Comparison of ENCODE assay signal across 12 cellular contexts in the genomic region with DNA sequence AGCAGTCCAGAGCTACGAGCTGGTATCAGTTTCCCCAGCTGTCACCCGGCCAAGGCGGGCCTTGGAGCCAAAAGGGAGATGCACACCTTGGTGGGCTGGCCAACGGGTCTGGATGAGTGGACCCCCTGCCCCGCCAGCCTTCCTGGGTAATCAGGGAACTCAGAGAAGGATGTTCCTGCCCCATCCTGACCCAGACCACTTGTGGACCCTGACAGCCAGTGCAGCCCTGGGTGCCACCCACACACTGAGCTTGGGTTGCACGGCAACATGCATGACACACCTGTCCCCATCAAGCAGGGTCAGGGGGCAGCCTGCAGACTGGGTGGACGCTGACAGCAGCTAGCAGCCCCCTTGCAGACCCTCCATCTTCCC. TPM values are rescaled to one million over a fixed set of nuclear protein-coding genes. Genes with fewer than 3 reads are reported as not detected.
DNase-seq lines count a peak whose midpoint lies in the region; ATAC-seq and FAIRE-seq lines count a peak whose summit lies in the region.
"Had no signal": no experiment of that assay in that cellular context is flagged by ENCODE, and none has a peak within 500 bp of the region (broad histone marks: within the 10 kb centered on the region; RNA-seq: fewer than 3 reads in every experiment).

No MANE protein-coding gene starts in this region.

- H3K9me3 ChIP-seq in iPS-18c (ENCODE audit: control insufficient read depth, insufficient read depth, low read length) (no peaks in the 10 kb centered on the region), subcutaneous abdominal adipose tissue (ENCODE audit: control insufficient read depth in 5 of 5, low read length in 5 of 5) (no peaks in the 10 kb centered on the region)

- DNase-seq in activated naive CD4-positive, alpha-beta T cell treated with anti-CD3 and anti-CD28 coated beads, Interleukin-2, amount 50 U/mL, for 72 hours (ENCODE audit: low spot score in 2 of 2): no peak
- DNase-seq in activated T-helper 1 cell treated with anti-CD3 and anti-CD28 coated beads, Interleukin-12 subunit alpha, Interleukin-12 subunit beta, Interleukin-2, Interleukin-4 antibody, amounts not matched to agents 30 ng/mL and 10 ng/mL and 1 ng/mL, durations not matched to agents 14 hours and 24 hours and 36 hours (ENCODE audit: low spot score): no peak
- DNase-seq in SKM-1 (lab: John Stamatoyannopoulos, UW; ENCODE audit: unreplicated experiment) (no peak), RCC 7860 (ENCODE audit: low spot score) (no peak)
- DNase-seq: AML-193, amniotic stem cell, NCI-H510A, T-helper 9 cell had no signal

- peaks cover 2% of the 10 kb centered on the region for H3K36me3 Mint-ChIP-seq in activated naive CD4-positive, alpha-beta T cell treated with anti-CD3 and anti-CD28 coated beads, Interleukin-2, amount 50 U/mL, for 24 hours
- peaks cover 10 to 14% of the 10 kb centered on the region in 2 donors for H3K36me3 Mint-ChIP-seq in activated naive CD4-positive, alpha-beta T cell treated with anti-CD3 and anti-CD28 coated beads, Interleukin-2, amount 50 U/mL, for 72 hours
- H3K36me3 Mint-ChIP-seq in activated T-helper 1 cell treated with anti-CD3 and anti-CD28 coated beads, Interleukin-12 subunit alpha, Interleukin-12 subunit beta, Interleukin-2, Interleukin-4 antibody, amounts not matched to agents 30 ng/mL and 10 ng/mL and 1 ng/mL, durations not matched to agents 14 hours and 24 hours and 36 hours (ENCODE audit: low read depth): peaks cover 11% of the 10 kb centered on the region

- peaks cover 22% of the 10 kb centered on the region for H3K27me3 Mint-ChIP-seq in activated naive CD4-positive, alpha-beta T cell treated with anti-CD3 and anti-CD28 coated beads, Interleukin-2, amount 50 U/mL, for 24 hours
- peaks cover 24% of the 10 kb centered on the region for H3K27me3 Mint-ChIP-seq in activated T-helper 1 cell treated with anti-CD3 and anti-CD28 coated beads, Interleukin-12 subunit alpha, Interleukin-12 subunit beta, Interleukin-2, Interleukin-4 antibody, amounts not matched to agents 30 ng/mL and 10 ng/mL and 1 ng/mL, durations not matched to agents 14 hours and 24 hours and 36 hours (ENCODE audit: insufficient read depth)

- no peaks in the 10 kb centered on the region for H3K9me3 Mint-ChIP-seq in activated naive CD4-positive, alpha-beta T cell treated with anti-CD3 and anti-CD28 coated beads, Interleukin-2, amount 50 U/mL, for 24 hours
- no peaks in the 10 kb centered on the region for H3K9me3 Mint-ChIP-seq in activated naive CD4-positive, alpha-beta T cell treated with anti-CD3 and anti-CD28 coated beads, Interleukin-2, amount 50 U/mL, for 72 hours
- H3K9me3 Mint-ChIP-seq in activated T-helper 1 cell treated with anti-CD3 and anti-CD28 coated beads, Interleukin-12 subunit alpha, Interleukin-12 subunit beta, Interleukin-2, Interleukin-4 antibody, amounts not matched to agents 30 ng/mL and 10 ng/mL and 1 ng/mL, durations not matched to agents 14 hours and 24 hours and 36 hours: no peaks in the 10 kb centered on the region

- H3K4me3 ChIP-seq in iPS-18c (ENCODE audit: insufficient read depth, low read depth, low read length): peak overlapping the region; percentile 55; the same call in 1 of the 2 replicates
- H3K4me3 ChIP-seq in subcutaneous abdominal adipose tissue (ENCODE audit: low read depth in 1 of 5, low read length in 5 of 5): peak overlapping the region in 4 of 5 donors; percentile 6 to 47 (median 22)

- H3K36me3 ChIP-seq in subcutaneous abdominal adipose tissue (ENCODE audit: control insufficient read depth in 5 of 5, insufficient read depth in 5 of 5, low read length in 5 of 5): peaks cover 0 to 2% (median 0%) of the 10 kb centered on the region in 5 donors

- intact Hi-C loops in activated T-helper 1 cell treated with anti-CD3 and anti-CD28 coated beads, Interleukin-12 subunit alpha, Interleukin-12 subunit beta, Interleukin-2, Interleukin-4 antibody, amounts not matched to agents 30 ng/mL and 10 ng/mL and 1 ng/mL, durations not matched to agents 14 hours and 24 hours and 36 hours (cut with micrococcal nuclease): no loop called here

- peak overlapping the region; percentile 98 for H3K4me3 Mint-ChIP-seq in activated naive CD4-positive, alpha-beta T cell treated with anti-CD3 and anti-CD28 coated beads, Interleukin-2, amount 50 U/mL, for 24 hours
- peak overlapping the region; percentile 93 for H3K4me3 Mint-ChIP-seq in activated T-helper 1 cell treated with anti-CD3 and anti-CD28 coated beads, Interleukin-12 subunit alpha, Interleukin-12 subunit beta, Interleukin-2, Interleukin-4 antibody, amounts not matched to agents 30 ng/mL and 10 ng/mL and 1 ng/mL, durations not matched to agents 14 hours and 24 hours and 36 hours

- peaks cover 29 to 38% (median 37%) of the 10 kb centered on the region in 5 donors for H3K27me3 ChIP-seq in subcutaneous abdominal adipose tissue (ENCODE audit: control insufficient read depth in 5 of 5, insufficient read depth in 4 of 5, low read length in 5 of 5)

- no peak for FAIRE-seq in RCC 7860 (lab: Jason Lieb, UNC)

- peaks cover 24 to 56% (median 55%) of the 10 kb centered on the region in 5 donors for H3K4me1 ChIP-seq in subcutaneous abdominal adipose tissue (ENCODE audit: control insufficient read depth in 5 of 5, insufficient read depth in 5 of 5, low read length in 5 of 5)

- ATAC-seq in activated naive CD4-positive, alpha-beta T cell treated with anti-CD3 and anti-CD28 coated beads, Interleukin-2, amount 50 U/mL, for 72 hours: no peak
- no peak for ATAC-seq in GM21381 (IDR thresholded peaks at IDR 0.05; ENCODE audit: unreplicated experiment)

- peaks cover 30% of the 10 kb centered on the region for H3K4me1 Mint-ChIP-seq in activated naive CD4-positive, alpha-beta T cell treated with anti-CD3 and anti-CD28 coated beads, Interleukin-2, amount 50 U/mL, for 24 hours
- peaks cover 29% of the 10 kb centered on the region for H3K4me1 Mint-ChIP-seq in activated T-helper 1 cell treated with anti-CD3 and anti-CD28 coated beads, Interleukin-12 subunit alpha, Interleukin-12 subunit beta, Interleukin-2, Interleukin-4 antibody, amounts not matched to agents 30 ng/mL and 10 ng/mL and 1 ng/mL, durations not matched to agents 14 hours and 24 hours and 36 hours (ENCODE audit: low read depth)

- H3K27ac ChIP-seq in subcutaneous abdominal adipose tissue (ENCODE audit: low read depth, low read length): no peak overlapping the region

- no peak overlapping the region for H3K27ac Mint-ChIP-seq in activated naive CD4-positive, alpha-beta T cell treated with anti-CD3 and anti-CD28 coated beads, Interleukin-2, amount 50 U/mL, for 24 hours
- no peak overlapping the region for H3K27ac Mint-ChIP-seq in activated naive CD4-positive, alpha-beta T cell treated with anti-CD3 and anti-CD28 coated beads, Interleukin-2, amount 50 U/mL, for 72 hours
- H3K27ac Mint-ChIP-seq in activated T-helper 1 cell treated with anti-CD3 and anti-CD28 coated beads, Interleukin-12 subunit alpha, Interleukin-12 subunit beta, Interleukin-2, Interleukin-4 antibody, amounts not matched to agents 30 ng/mL and 10 ng/mL and 1 ng/mL, durations not matched to agents 14 hours and 24 hours and 36 hours: no peak overlapping the region

- H3K9ac ChIP-seq in subcutaneous abdominal adipose tissue (ENCODE audit: low read length in 5 of 5): peak overlapping the region in 3 of 5 donors; percentile 26 to 65 (median 30)

RNA-seq across cellular contexts. Expression of gene SLC25A1, which starts 8.6 kb away (rescaled TPM):
- 10 to 100 TPM; 59.1 to 61.3 TPM for total RNA-seq in activated naive CD4-positive, alpha-beta T cell treated with anti-CD3 and anti-CD28 coated beads, Interleukin-2, amount 50 U/mL, for 72 hours
- 31.7 and 34.0 TPM in 2 replicates for total RNA-seq in activated T-helper 1 cell treated with anti-CD3 and anti-CD28 coated beads, Interleukin-12 subunit alpha, Interleukin-12 subunit beta, Interleukin-2, Interleukin-4 antibody, amounts not matched to agents 30 ng/mL and 10 ng/mL and 1 ng/mL, durations not matched to agents 14 hours and 24 hours and 36 hours

RNA-seq across cellular contexts. Expression of gene GSC2, which starts 19.8 kb away (rescaled TPM):
- total RNA-seq in activated naive CD4-positive, alpha-beta T cell treated with anti-CD3 and anti-CD28 coated beads, Interleukin-2, amount 50 U/mL, for 72 hours: not detected
- total RNA-seq in activated T-helper 1 cell treated with anti-CD3 and anti-CD28 coated beads, Interleukin-12 subunit alpha, Interleukin-12 subunit beta, Interleukin-2, Interleukin-4 antibody, amounts not matched to agents 30 ng/mL and 10 ng/mL and 1 ng/mL, durations not matched to agents 14 hours and 24 hours and 36 hours: 0.26 TPM in 1 of 2 replicates, not detected in the other

RNA-seq across cellular contexts. Expression of gene ESS2, which starts 25.5 kb away (rescaled TPM):
- 10 to 100 TPM; 16.5 to 21.5 TPM for total RNA-seq in activated naive CD4-positive, alpha-beta T cell treated with anti-CD3 and anti-CD28 coated beads, Interleukin-2, amount 50 U/mL, for 72 hours
- total RNA-seq in activated T-helper 1 cell treated with anti-CD3 and anti-CD28 coated beads, Interleukin-12 subunit alpha, Interleukin-12 subunit beta, Interleukin-2, Interleukin-4 antibody, amounts not matched to agents 30 ng/mL and 10 ng/mL and 1 ng/mL, durations not matched to agents 14 hours and 24 hours and 36 hours: 20.8 and 22.8 TPM in 2 replicates

RNA-seq across cellular contexts. Expression of gene TSSK2, which starts 38.8 kb away (rescaled TPM):
- not detected for total RNA-seq in activated naive CD4-positive, alpha-beta T cell treated with anti-CD3 and anti-CD28 coated beads, Interleukin-2, amount 50 U/mL, for 72 hours
- not detected in 2 replicates for total RNA-seq in activated T-helper 1 cell treated with anti-CD3 and anti-CD28 coated beads, Interleukin-12 subunit alpha, Interleukin-12 subunit beta, Interleukin-2, Interleukin-4 antibody, amounts not matched to agents 30 ng/mL and 10 ng/mL and 1 ng/mL, durations not matched to agents 14 hours and 24 hours and 36 hours

RNA-seq across cellular contexts. Expression of gene DGCR2, which starts 47.7 kb away (rescaled TPM):
- 10 to 100 TPM in 1 of 2 donors, 1 to 10 TPM in 1; 9.5 to 23.6 TPM for total RNA-seq in activated naive CD4-positive, alpha-beta T cell treated with anti-CD3 and anti-CD28 coated beads, Interleukin-2, amount 50 U/mL, for 72 hours
- total RNA-seq in activated T-helper 1 cell treated with anti-CD3 and anti-CD28 coated beads, Interleukin-12 subunit alpha, Interleukin-12 subunit beta, Interleukin-2, Interleukin-4 antibody, amounts not matched to agents 30 ng/mL and 10 ng/mL and 1 ng/mL, durations not matched to agents 14 hours and 24 hours and 36 hours: 23.2 and 24.1 TPM in 2 replicates
